Comparison of ENCODE assay signal across 19 cellular contexts in genomic region chr6:67914419-67914818, GRCh38.
DNase-seq lines count a peak whose midpoint lies in the region; TF ChIP-seq lines count a peak whose summit lies in the region.
"Had no signal": no experiment of that assay in that cellular context is flagged by ENCODE, and none has a peak within 500 bp of the region (broad histone marks: within the 10 kb centered on the region; RNA-seq: fewer than 3 reads in every experiment).

No MANE protein-coding gene starts in this region.

- no peaks in the 10 kb centered on the region for H3K27me3 ChIP-seq in endodermal cell (ENCODE audit: control insufficient read depth, insufficient read depth, low read length, poor library complexity, severe bottlenecking)
- H3K27me3 ChIP-seq: BLaER1 had no signal

- no peak overlapping the region for H3K4me3 Mint-ChIP-seq in endodermal cell
- H3K4me3 Mint-ChIP-seq: CD8-positive, alpha-beta T cell; HFFc6 had no signal

- DNase-seq in HCEC 1CT (peak; percentile 17), NCI-H226 (peak; percentile 1), choroid plexus epithelial cell (ENCODE audit: low read depth) (peak; percentile 46), fibroblast of villous mesenchyme (ENCODE audit: low read depth) (peak; percentile 12), endodermal cell (no peak), NOMO-1 treated with DMSO at 0.1 percent for 48 hours (lab: John Stamatoyannopoulos, UW; ENCODE audit: unreplicated experiment) (no peak)
- no peak for DNase-seq in activated CD4-positive, alpha-beta T cell treated with anti-CD3 and anti-CD28 coated beads, Interleukin-2, amount 50 U/mL, for 1 hour
- DNase-seq: Calu3; CD8-positive, alpha-beta T cell; GOT3; HFFc6; NCI-H1694 treated with DMSO at 0.1 percent for 48 hours; NCI-H510A; NCI-H748 treated with DMSO at 0.1 percent for 48 hours; SHP77 had no signal

- no peak overlapping the region for H3K9ac ChIP-seq in endodermal cell (ENCODE audit: extremely low read depth, low read length, poor library complexity, severe bottlenecking)
- H3K9ac ChIP-seq: BLaER1 had no signal

- H3K36me3 ChIP-seq in endodermal cell (ENCODE audit: control insufficient read depth, insufficient read depth, low read length) = no peaks in the 10 kb centered on the region
- H3K36me3 ChIP-seq: BLaER1 had no signal

- 43% methylated on average over 1 of the region's 1 CpG; no CpG with 5 or more reads in 1 of the 2 experiments for WGBS in endodermal cell (ENCODE audit: insufficient coverage in 1 of 2, insufficient read length in 1 of 2), 2 experiments

- no peaks in the 10 kb centered on the region for H3K4me1 Mint-ChIP-seq in endodermal cell

- TF ChIP-seq CTCF in choroid plexus epithelial cell (conservative IDR thresholded peaks at IDR 0.05; ENCODE audit: low read depth, low read length) = no peak
- TF ChIP-seq CTCF in fibroblast of villous mesenchyme (IDR thresholded peaks at IDR 0.05; ENCODE audit: insufficient read depth, low read depth, low read length) = no peak
- no peak for TF ChIP-seq CTCF in endodermal cell (conservative IDR thresholded peaks at IDR 0.05)

- no peak overlapping the region for H3K27ac ChIP-seq in endodermal cell (ENCODE audit: low read depth, low read length)
- H3K27ac ChIP-seq: A549, BLaER1, SK-N-MC had no signal

- no peaks in the 10 kb centered on the region for H3K9me3 Mint-ChIP-seq in endodermal cell

- no peaks in the 10 kb centered on the region for H3K4me1 ChIP-seq in endodermal cell (ENCODE audit: control insufficient read depth, insufficient read depth, low read length)
- H3K4me1 ChIP-seq: A549, BLaER1 had no signal

- no peaks in the 10 kb centered on the region for H3K9me3 ChIP-seq in endodermal cell (ENCODE audit: control insufficient read depth, low read length)
- H3K9me3 ChIP-seq: A549 had no signal

- no peaks in the 10 kb centered on the region for H3K27me3 Mint-ChIP-seq in endodermal cell (ENCODE audit: insufficient read depth)

- H3K4me3 ChIP-seq in choroid plexus epithelial cell (ENCODE audit: low read depth, low read length) (no peak overlapping the region), fibroblast of villous mesenchyme (ENCODE audit: low read depth, low read length) (no peak overlapping the region), endodermal cell (ENCODE audit: low read length) (no peak overlapping the region)
- H3K4me3 ChIP-seq: A549, BLaER1, GM12878, SK-N-MC had no signal

- no peaks in the 10 kb centered on the region for H3K36me3 Mint-ChIP-seq in endodermal cell (ENCODE audit: low read depth)
- H3K36me3 Mint-ChIP-seq: CD8-positive, alpha-beta T cell had no signal

- no peak overlapping the region for H3K27ac Mint-ChIP-seq in endodermal cell
- H3K27ac Mint-ChIP-seq: CD8-positive, alpha-beta T cell; HFFc6 had no signal

Comparison
In these comparisons a context has a peak if more than half of its experiments do, and no peak if none do; other contexts are left out.
1. DNase-seq: peak in HCEC 1CT (single experiment), NCI-H226 (single experiment), choroid plexus epithelial cell (single experiment) and fibroblast of villous mesenchyme (single experiment); none in endodermal cell (single experiment), activated CD4-positive, alpha-beta T cell treated with anti-CD3 and anti-CD28 coated beads, Interleukin-2, amount 50 U/mL, for 1 hour (single experiment) and NOMO-1 treated with DMSO at 0.1 percent for 48 hours (single experiment).